In the genomic region with DNA sequence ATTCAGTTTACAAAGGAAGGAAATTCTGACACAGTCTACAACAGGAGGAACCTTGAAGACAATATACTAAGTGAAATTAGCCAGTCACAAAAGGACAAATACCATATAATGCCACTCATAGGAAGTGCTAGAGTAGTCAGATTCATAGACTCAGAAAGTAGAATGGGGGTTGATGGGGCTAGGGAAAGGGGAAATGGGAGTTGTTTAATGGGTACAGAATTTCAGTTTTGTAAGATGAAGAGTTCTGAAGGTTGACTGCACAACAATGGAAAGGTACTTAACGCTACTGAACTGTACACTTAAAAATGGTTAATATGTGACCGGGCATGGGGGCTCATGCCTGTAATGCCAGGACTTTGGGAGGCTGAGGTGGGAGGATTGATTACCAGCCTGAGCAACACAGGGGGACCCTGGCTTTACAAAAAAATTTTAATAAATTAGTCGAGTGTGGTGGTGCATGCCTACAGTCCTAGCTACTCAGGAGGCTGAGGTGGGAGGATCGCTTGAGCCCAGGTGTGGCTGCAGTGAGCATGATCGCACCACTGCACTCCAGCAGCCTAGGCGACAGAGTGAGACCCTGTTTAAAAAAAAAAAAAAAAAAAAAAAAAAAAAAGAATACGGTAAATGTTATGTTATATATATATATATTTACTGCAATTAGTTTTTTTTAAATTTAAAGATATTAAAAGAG, we compare ENCODE assay signal across 17 cellular contexts. TPM values are rescaled to one million over a fixed set of nuclear protein-coding genes. Genes with fewer than 3 reads are reported as not detected.
DNase-seq lines count a peak whose midpoint lies in the region; ATAC-seq and TF ChIP-seq lines count a peak whose summit lies in the region.
"Had no signal": no experiment of that assay in that cellular context is flagged by ENCODE, and none has a peak within 500 bp of the region (broad histone marks: within the 10 kb centered on the region; RNA-seq: fewer than 3 reads in every experiment).

No MANE protein-coding gene starts in this region.

- no peak for TF ChIP-seq CTCF in OCI-LY7 (conservative IDR thresholded peaks at IDR 0.05; ENCODE audit: low read length)

- H3K4me1 Mint-ChIP-seq in CD4-positive, alpha-beta memory T cell, result no peaks in the 10 kb centered on the region

- no peaks in the 10 kb centered on the region for H3K27me3 ChIP-seq in CD4-positive, alpha-beta memory T cell (ENCODE audit: insufficient read depth, low read length)
- H3K27me3 ChIP-seq: brain microvascular endothelial cell had no signal

- no peaks in the 10 kb centered on the region for H3K9me3 ChIP-seq in OCI-LY7 (ENCODE audit: low read length)
- H3K9me3 ChIP-seq in CD4-positive, alpha-beta memory T cell (ENCODE audit: control insufficient read depth in 1 of 2, low read length in 2 of 2), result no peaks in the 10 kb centered on the region

- peaks cover 0 to 3% (median 0%) of the 10 kb centered on the region in 8 donors for H3K9me3 Mint-ChIP-seq in CD4-positive, alpha-beta memory T cell

- H3K79me2 ChIP-seq in OCI-LY7 (ENCODE audit: insufficient read depth, low read depth, low read length), result no peaks in the 10 kb centered on the region

- no peak overlapping the region for H3K4me3 Mint-ChIP-seq in CD4-positive, alpha-beta memory T cell

- peak overlapping the region; percentile 92 for H3K27ac ChIP-seq in OCI-LY7 (ENCODE audit: low read depth, low read length, poor library complexity, severe bottlenecking)
- no peak overlapping the region for H3K27ac ChIP-seq in CD4-positive, alpha-beta memory T cell (ENCODE audit: low read depth, low read length)
- H3K27ac ChIP-seq: brain microvascular endothelial cell, dorsolateral prefrontal cortex had no signal

- ATAC-seq in GM18505 (IDR thresholded peaks at IDR 0.05; ENCODE audit: unreplicated experiment) (peak; percentile 82), GM21381 (IDR thresholded peaks at IDR 0.05; ENCODE audit: unreplicated experiment) (peak; percentile 59), HG02973 (IDR thresholded peaks at IDR 0.05; ENCODE audit: unreplicated experiment) (peak; percentile 62)
- ATAC-seq: left lobe of liver had no signal

- H3K4me1 ChIP-seq in OCI-LY7 (ENCODE audit: insufficient read depth, low read length, poor library complexity, severe bottlenecking), result peaks cover 28% of the 10 kb centered on the region
- no peaks in the 10 kb centered on the region for H3K4me1 ChIP-seq in CD4-positive, alpha-beta memory T cell (ENCODE audit: insufficient read depth, low read length)

- intact Hi-C loops in OCI-LY7 (cut with micrococcal nuclease; ENCODE audit: unreplicated experiment), result no loop called here
- intact Hi-C loops in CD4-positive, alpha-beta memory T cell (cut with micrococcal nuclease), result no loop called here

- no peaks in the 10 kb centered on the region for H3K36me3 ChIP-seq in OCI-LY7 (ENCODE audit: insufficient read depth, low read length)
- H3K36me3 ChIP-seq in CD4-positive, alpha-beta memory T cell (ENCODE audit: insufficient read depth, low read length), result no peaks in the 10 kb centered on the region
- H3K36me3 ChIP-seq: brain microvascular endothelial cell had no signal

- no peak overlapping the region for H3K27ac Mint-ChIP-seq in CD4-positive, alpha-beta memory T cell

- H3K4me2 ChIP-seq in OCI-LY7 (ENCODE audit: low read length), result peak overlapping the region; percentile 51

- no peak for TF ChIP-seq POLR2A in GM18505 (IDR thresholded peaks at IDR 0.05; ENCODE audit: borderline replicate concordance, extremely low read depth, insufficient read depth, insufficient read length)

- BruUV-seq in OCI-LY7 (replicated peaks; lab: Mats Ljungman, UMichigan), result no TSS peak

- H2AFZ ChIP-seq in OCI-LY7 (ENCODE audit: low read length), result peak overlapping the region; percentile 41; the same call in 1 of the 2 replicates

- H3K27me3 Mint-ChIP-seq in CD4-positive, alpha-beta memory T cell, result peaks cover 13 to 22% of the 10 kb centered on the region in 2 donors

- H4K20me1 ChIP-seq in OCI-LY7 (ENCODE audit: insufficient read depth, low read length), result no peaks in the 10 kb centered on the region

- POLR2A ChIA-PET in OCI-LY7 (lab: Charles Lee), result interaction anchor here (0.6 to 1.1 kb wide), 6 partner anchors 8 to 630 kb away, joined by 3 to 10 read pairs (median 4); no protein-coding TSS in a partner anchor
- POLR2A ChIA-PET in CD4-positive, alpha-beta memory T cell (lab: Charles Lee; ENCODE audit: partially characterized antibody), result no interaction called here

- CTCF ChIA-PET in OCI-LY7 (lab: Charles Lee; ENCODE audit: unreplicated experiment), result no interaction called here
- CTCF ChIA-PET in CD4-positive, alpha-beta memory T cell (lab: Charles Lee; ENCODE audit: partially characterized antibody), result no interaction called here

- no peaks in the 10 kb centered on the region for H3K36me3 Mint-ChIP-seq in CD4-positive, alpha-beta memory T cell

- peak; percentile 76 for DNase-seq in OCI-LY7 (ENCODE audit: low spot score)
- no peak for DNase-seq in NCI-H2196 (lab: John Stamatoyannopoulos, UW; ENCODE audit: unreplicated experiment)
- DNase-seq in CD4-positive, alpha-beta memory T cell, result no peak
- DNase-seq in SHP77 (lab: John Stamatoyannopoulos, UW), result no peak
- DNase-seq in NOMO-1 treated with dmso at 0.1 percent for 144 hours (lab: John Stamatoyannopoulos, UW; ENCODE audit: unreplicated experiment), result no peak
- DNase-seq: activated CD8-positive, alpha-beta memory T cell treated with anti-CD3 and anti-CD28 coated beads, Interleukin-2, amount 50 U/mL, for 4 hours; activated naive CD4-positive, alpha-beta T cell treated with anti-CD3 and anti-CD28 coated beads, Interleukin-2, amount 50 U/mL, for 16 hours; dorsolateral prefrontal cortex; NCI-H1694; NCI-H510A treated with DMSO at 0.1 percent for 48 hours; stimulated activated CD4-positive, alpha-beta T cell treated with anti-CD3 and anti-CD28 coated beads, Interleukin-12 subunit alpha, Interleukin-12 subunit beta, amount 100 ng/mL, for 4 hours had no signal

- H3K4me3 ChIP-seq in OCI-LY7 (ENCODE audit: low read depth, low read length, poor library complexity, severe bottlenecking), result no peak overlapping the region
- H3K4me3 ChIP-seq in CD4-positive, alpha-beta memory T cell (ENCODE audit: low read length in 2 of 2), result no peak overlapping the region
- H3K4me3 ChIP-seq: dorsolateral prefrontal cortex had no signal

- H3K9me2 ChIP-seq in OCI-LY7 (ENCODE audit: insufficient read depth, low read length), result no peaks in the 10 kb centered on the region

RNA-seq across cellular contexts. Expression of a gene that starts 45.0 kb away (rescaled TPM):
- total RNA-seq in OCI-LY7 (2014; rRNA removed; shearing (Covaris generic)), result not detected in 2 replicates
- not detected in 2 replicates for total RNA-seq in OCI-LY7 (2022)
- not detected for total RNA-seq in CD4-positive, alpha-beta memory T cell
- polyA plus RNA-seq in CD4-positive, alpha-beta memory T cell, result not detected
- total RNA-seq: fibroblast of lung had no signal
- polyA plus RNA-seq: fibroblast of lung had no signal
